Comparison of ENCODE assay signal across 8 cellular contexts in genomic region chr10:83968052-83968451, GRCh38.
"Had no signal": no experiment of that assay in that cellular context is flagged by ENCODE, and none has a peak within 500 bp of the region (broad histone marks: within the 10 kb centered on the region; RNA-seq: fewer than 3 reads in every experiment).

No MANE protein-coding gene starts in this region.

- FAIRE-seq: G401.6, GM12878, GM12891, GM12892, GM18507, GM19239 had no signal

- ATAC-seq: GM12878 had no signal

- H3K4me3 ChIP-seq: GM12878 had no signal

- DNase-seq: GDM1, GF-D8 had no signal
